20 cellular contexts compared by ENCODE assay signal in genomic region chr3:185647880-185648210, GRCh38.
DNase-seq lines count a peak whose midpoint lies in the region; ATAC-seq and TF ChIP-seq lines count a peak whose summit lies in the region.
"Had no signal": no experiment of that assay in that cellular context is flagged by ENCODE, and none has a peak within 500 bp of the region (broad histone marks: within the 10 kb centered on the region; RNA-seq: fewer than 3 reads in every experiment).

No MANE protein-coding gene starts in this region.

- no peak overlapping the region for H3K14ac ChIP-seq in trophoblast cell (ENCODE audit: low read length)

- H3K27ac ChIP-seq in cardiac muscle cell, result peak overlapping the region; percentile 72
- H3K27ac ChIP-seq in brain microvascular endothelial cell, result peak overlapping the region; percentile 82
- H3K27ac ChIP-seq in mesodermal cell (ENCODE audit: low read depth, low read length, severe bottlenecking), result peak overlapping the region; percentile 10
- H3K27ac ChIP-seq in trophoblast cell (ENCODE audit: low read depth, low read length), result no peak overlapping the region
- H3K27ac ChIP-seq in CD8-positive, alpha-beta memory T cell (ENCODE audit: low read depth, low read length), result no peak overlapping the region
- H3K27ac ChIP-seq in caudate nucleus (ENCODE audit: low read depth, low read length), result no peak overlapping the region
- H3K27ac ChIP-seq: C4-2B had no signal

- no peak overlapping the region for H3K27ac Mint-ChIP-seq in CD8-positive, alpha-beta memory T cell

- CTCF ChIA-PET in CD8-positive, alpha-beta memory T cell (lab: Charles Lee), result no interaction called here

- no peaks in the 10 kb centered on the region for H3K79me2 ChIP-seq in trophoblast cell (ENCODE audit: control insufficient read depth, insufficient read depth, low read length, poor library complexity)

- in situ Hi-C loops in brain microvascular endothelial cell (cut with HindIII; ENCODE audit: low pct_ligation_motif_present, low sequenced_read_pairs), result no loop called here

- H3K9me3 ChIP-seq in cardiac muscle cell (ENCODE audit: low read depth) (no peaks in the 10 kb centered on the region), mesodermal cell (ENCODE audit: control insufficient read depth, low read length) (no peaks in the 10 kb centered on the region), trophoblast cell (ENCODE audit: insufficient read depth, low read depth, low read length) (no peaks in the 10 kb centered on the region)
- no peaks in the 10 kb centered on the region for H3K9me3 ChIP-seq in CD8-positive, alpha-beta memory T cell (ENCODE audit: low read length)

- H3K27me3 Mint-ChIP-seq in CD8-positive, alpha-beta memory T cell, result peaks cover 11 to 34% of the 10 kb centered on the region in 2 donors

- H3K36me3 Mint-ChIP-seq in CD8-positive, alpha-beta memory T cell, result no peaks in the 10 kb centered on the region

- H3K4me1 ChIP-seq in cardiac muscle cell (ENCODE audit: low read depth) (no peaks in the 10 kb centered on the region), mesodermal cell (ENCODE audit: control insufficient read depth, insufficient read depth, low read length, poor library complexity, severe bottlenecking) (peaks cover 18% of the 10 kb centered on the region), trophoblast cell (ENCODE audit: control insufficient read depth in 1 of 2, insufficient read depth in 2 of 2, low read length in 2 of 2) (peaks cover 0 to 5% of the 10 kb centered on the region in 2 experiments)
- no peaks in the 10 kb centered on the region for H3K4me1 ChIP-seq in CD8-positive, alpha-beta memory T cell (ENCODE audit: insufficient read depth, low read length)

- H3K27me3 ChIP-seq in cardiac muscle cell, result no peaks in the 10 kb centered on the region
- no peaks in the 10 kb centered on the region for H3K27me3 ChIP-seq in brain microvascular endothelial cell (replicated peaks)
- H3K27me3 ChIP-seq in trophoblast cell (ENCODE audit: insufficient read depth, low read length), result no peaks in the 10 kb centered on the region
- no peaks in the 10 kb centered on the region for H3K27me3 ChIP-seq in CD8-positive, alpha-beta memory T cell (ENCODE audit: insufficient read depth, low read length, poor library complexity, severe bottlenecking)

- no peaks in the 10 kb centered on the region for H3K79me1 ChIP-seq in trophoblast cell (ENCODE audit: low read length)

- no peak overlapping the region for H3K4me3 ChIP-seq in cardiac muscle cell
- no peak overlapping the region for H3K4me3 ChIP-seq in brain microvascular endothelial cell (ENCODE audit: low read depth, low read length)
- no peak overlapping the region for H3K4me3 ChIP-seq in mesodermal cell (ENCODE audit: extremely low read depth, insufficient read depth, low read length, poor library complexity, severe bottlenecking)
- no peak overlapping the region for H3K4me3 ChIP-seq in trophoblast cell (ENCODE audit: low read depth, low read length)
- no peak overlapping the region for H3K4me3 ChIP-seq in CD8-positive, alpha-beta memory T cell (ENCODE audit: low read length)

- H3K36me3 ChIP-seq in cardiac muscle cell, result peaks cover 60% of the 10 kb centered on the region
- H3K36me3 ChIP-seq in brain microvascular endothelial cell (replicated peaks), result peaks cover 60% of the 10 kb centered on the region
- peaks cover 99% of the 10 kb centered on the region for H3K36me3 ChIP-seq in mesodermal cell (ENCODE audit: control insufficient read depth, insufficient read depth, low read length)
- H3K36me3 ChIP-seq in trophoblast cell (ENCODE audit: control insufficient read depth in 1 of 2, insufficient read depth in 2 of 2, low read length in 2 of 2), result peaks cover 68 to 75% of the 10 kb centered on the region in 2 experiments
- no peaks in the 10 kb centered on the region for H3K36me3 ChIP-seq in CD8-positive, alpha-beta memory T cell (ENCODE audit: insufficient read depth, low read length)

- H3K9ac ChIP-seq in trophoblast cell (ENCODE audit: low read length), result no peak overlapping the region

- H3K9me3 Mint-ChIP-seq in CD8-positive, alpha-beta memory T cell, result no peaks in the 10 kb centered on the region

- POLR2A ChIA-PET in CD8-positive, alpha-beta memory T cell (lab: Charles Lee), result no interaction called here

- no peak overlapping the region for H3K4me3 Mint-ChIP-seq in CD8-positive, alpha-beta memory T cell

- no peak overlapping the region for H3K18ac ChIP-seq in trophoblast cell (ENCODE audit: low read length)

- no peak for ATAC-seq in Right ventricle myocardium inferior

- H4K8ac ChIP-seq in trophoblast cell (ENCODE audit: low read depth, low read length), result no peak overlapping the region

- DNase-seq in cardiac muscle cell (ENCODE audit: low read depth in 1 of 2, low spot score in 1 of 2) (no peak), Right ventricle myocardium inferior (ENCODE audit: missing footprints) (no peak), brain microvascular endothelial cell (no peak), trophoblast cell (peak; percentile 96 to 99), caudate nucleus (lab: John Stamatoyannopoulos, UW) (no peak)
- DNase-seq in CD8-positive, alpha-beta memory T cell, result no peak
- DNase-seq in activated CD4-positive, CD25-positive, alpha-beta regulatory T cell (lab: John Stamatoyannopoulos, UW), result no peak
- DNase-seq: 8988T, AML-193, EL, NCI-H1092 treated with DMSO at 0.1 percent for 48 hours, NCI-H146, NCI-H2029 treated with DMSO at 0.1 percent for 48 hours, NCI-H226, NCI-H510A treated with DMSO at 0.1 percent for 48 hours, NCI-H82, OCI-M1, Right ventricle myocardium superior had no signal

- no peak overlapping the region for H4K12ac ChIP-seq in trophoblast cell (ENCODE audit: low read depth, low read length)

- no peaks in the 10 kb centered on the region for H3K4me1 Mint-ChIP-seq in CD8-positive, alpha-beta memory T cell

- no peak overlapping the region for H2BK5ac ChIP-seq in trophoblast cell (ENCODE audit: low read depth, low read length, poor library complexity)

- H2BK120ac ChIP-seq in trophoblast cell (ENCODE audit: insufficient read depth, low read length, poor library complexity), result no peak overlapping the region

- no peak overlapping the region for H2AFZ ChIP-seq in trophoblast cell (ENCODE audit: insufficient read depth, low read length, poor library complexity)

- H2AK5ac ChIP-seq in trophoblast cell (ENCODE audit: low read length), result no peak overlapping the region

- no peak overlapping the region for H3K4me2 ChIP-seq in trophoblast cell (ENCODE audit: low read length)

- 94 to 98% methylated on average over 6 to 10 of the region's 10 CpGs for WGBS in mesodermal cell (ENCODE audit: insufficient coverage in 2 of 2), 2 experiments
- WGBS in trophoblast cell (ENCODE audit: extremely low coverage, insufficient coverage, insufficient read length), result no CpG with 5 or more reads among the region's 10 CpGs

- intact Hi-C loops in Right ventricle myocardium inferior (cut with DNase I), result no loop called here

- no peak overlapping the region for H4K91ac ChIP-seq in trophoblast cell (ENCODE audit: low read depth, low read length)

- H2BK12ac ChIP-seq in trophoblast cell (ENCODE audit: low read length), result no peak overlapping the region

- H3K23ac ChIP-seq in trophoblast cell (ENCODE audit: low read length), result no peak overlapping the region

- TF ChIP-seq CTCF in cardiac muscle cell (IDR thresholded peaks at IDR 0.05; ENCODE audit: low read depth, low read length), result no peak
- TF ChIP-seq CTCF in brain microvascular endothelial cell (IDR thresholded peaks at IDR 0.05; ENCODE audit: low read depth, low read length, missing control alignments), result no peak

- H3K4ac ChIP-seq in trophoblast cell (ENCODE audit: low read depth, low read length), result no peak overlapping the region

Comparison
In these comparisons a context has a peak if more than half of its experiments do, and no peak if none do; other contexts are left out.
1. DNase-seq: peak in trophoblast cell (2 of 2); none in cardiac muscle cell (0 of 2), Right ventricle myocardium inferior (single experiment), brain microvascular endothelial cell (single experiment), CD8-positive, alpha-beta memory T cell (0 of 5), activated CD4-positive, CD25-positive, alpha-beta regulatory T cell (0 of 4) and caudate nucleus (0 of 61).
2. H3K27ac ChIP-seq: peak in cardiac muscle cell (single experiment), brain microvascular endothelial cell (single experiment) and mesodermal cell (single experiment); none in trophoblast cell (single experiment), CD8-positive, alpha-beta memory T cell (single experiment) and caudate nucleus (single experiment).